Comparison of ENCODE assay signal across 17 cellular contexts in the genomic region with DNA sequence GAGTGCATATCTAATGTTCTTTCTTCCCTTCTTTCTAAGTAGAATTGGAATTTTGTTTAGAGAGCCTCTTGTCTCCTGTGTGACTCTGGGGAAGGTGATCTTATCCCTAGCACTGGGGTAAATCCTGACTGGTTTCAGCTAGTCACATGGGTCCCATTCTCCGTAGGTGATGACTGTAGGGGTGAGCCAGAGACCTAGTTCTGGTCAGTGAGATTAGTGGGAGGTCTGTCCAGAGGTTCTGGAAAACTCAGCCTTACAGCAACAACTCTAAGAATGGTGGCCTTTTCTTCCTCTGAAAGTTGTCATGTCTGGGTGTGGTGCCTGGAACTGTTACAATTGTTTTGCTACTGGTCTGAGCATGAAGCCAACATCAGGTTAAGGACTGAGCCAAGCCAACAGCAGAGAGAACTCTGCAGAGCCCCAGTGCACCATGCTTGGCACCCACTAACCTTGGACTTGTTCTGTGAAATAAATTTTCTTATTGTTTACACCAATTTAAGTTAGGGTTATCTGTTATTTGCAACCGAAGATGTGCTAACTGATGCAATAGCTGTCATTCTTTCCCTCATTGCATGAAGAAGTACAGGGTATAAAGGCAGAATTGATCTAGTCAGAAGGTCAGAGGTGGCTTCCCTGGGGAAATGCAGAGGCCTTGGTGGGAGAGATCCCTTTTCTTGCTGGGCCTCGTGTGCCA. TPM values are rescaled to one million over a fixed set of nuclear protein-coding genes. Genes with fewer than 3 reads are reported as not detected.
DNase-seq lines count a peak whose midpoint lies in the region; ATAC-seq and TF ChIP-seq lines count a peak whose summit lies in the region.
"Had no signal": no experiment of that assay in that cellular context is flagged by ENCODE, and none has a peak within 500 bp of the region (broad histone marks: within the 10 kb centered on the region; RNA-seq: fewer than 3 reads in every experiment).

No MANE protein-coding gene starts in this region.

- CTCF ChIA-PET in CD8-positive, alpha-beta memory T cell (lab: Charles Lee): no interaction called here

- peak overlapping the region in 6 of 7 donors; percentile 15 to 64 (median 33) for H3K4me3 Mint-ChIP-seq in CD8-positive, alpha-beta memory T cell
- no peak overlapping the region for H3K4me3 Mint-ChIP-seq in brain
- H3K4me3 Mint-ChIP-seq in naive thymus-derived CD8-positive, alpha-beta T cell: peak overlapping the region in 5 of 10 donors; percentile 9 to 48 (median 47)
- H3K4me3 Mint-ChIP-seq: natural killer cell treated with Interleukin-12 subunit alpha and Interleukin-12 subunit beta and Interleukin-15 and Interleukin-18, amount 100 ng/mL, for 72 hours had no signal

- H3K4me1 Mint-ChIP-seq in CD8-positive, alpha-beta memory T cell: peaks cover 53 to 68% (median 63%) of the 10 kb centered on the region in 3 donors
- H3K4me1 Mint-ChIP-seq in brain: peaks cover 56% of the 10 kb centered on the region
- peaks cover 24 to 51% (median 45%) of the 10 kb centered on the region in 4 donors for H3K4me1 Mint-ChIP-seq in naive thymus-derived CD8-positive, alpha-beta T cell

- no peak for TF ChIP-seq CTCF in brain (conservative IDR thresholded peaks at IDR 0.05)

- H3K4me1 ChIP-seq in CD8-positive, alpha-beta memory T cell (ENCODE audit: insufficient read depth, low read length): peaks cover 29% of the 10 kb centered on the region
- H3K4me1 ChIP-seq: colonic mucosa had no signal

- no peaks in the 10 kb centered on the region for H3K9me3 Mint-ChIP-seq in CD8-positive, alpha-beta memory T cell
- H3K9me3 Mint-ChIP-seq in brain: peaks cover 0 to 7% (median 0%) of the 10 kb centered on the region in 5 experiments
- no peaks in the 10 kb centered on the region for H3K9me3 Mint-ChIP-seq in naive thymus-derived CD8-positive, alpha-beta T cell
- H3K9me3 Mint-ChIP-seq: natural killer cell treated with Interleukin-12 subunit alpha and Interleukin-12 subunit beta and Interleukin-15 and Interleukin-18, amount 100 ng/mL, for 72 hours had no signal

- no peak for ATAC-seq in naive thymus-derived CD8-positive, alpha-beta T cell
- ATAC-seq: natural killer cell treated with Interleukin-12 subunit alpha and Interleukin-12 subunit beta and Interleukin-15 and Interleukin-18, amount 100 ng/mL, for 72 hours had no signal

- H3K36me3 ChIP-seq in CD8-positive, alpha-beta memory T cell (ENCODE audit: insufficient read depth, low read length): no peaks in the 10 kb centered on the region
- H3K36me3 ChIP-seq: colonic mucosa, thoracic aorta had no signal

- no peaks in the 10 kb centered on the region for H3K9me3 ChIP-seq in CD8-positive, alpha-beta memory T cell (ENCODE audit: low read length)
- H3K9me3 ChIP-seq: colonic mucosa, thoracic aorta had no signal

- no peaks in the 10 kb centered on the region for H3K27me3 Mint-ChIP-seq in CD8-positive, alpha-beta memory T cell
- H3K27me3 Mint-ChIP-seq in brain: no peaks in the 10 kb centered on the region
- no peaks in the 10 kb centered on the region for H3K27me3 Mint-ChIP-seq in naive thymus-derived CD8-positive, alpha-beta T cell
- H3K27me3 Mint-ChIP-seq: natural killer cell treated with Interleukin-12 subunit alpha and Interleukin-12 subunit beta and Interleukin-15 and Interleukin-18, amount 100 ng/mL, for 72 hours had no signal

- DNase-seq in AG20443 (ENCODE audit: low spot score) (peak; percentile 25), EL (no peak), cerebellum (ENCODE audit: low spot score) (no peak)
- no peak for DNase-seq in CD8-positive, alpha-beta memory T cell
- no peak for DNase-seq in naive thymus-derived CD8-positive, alpha-beta T cell
- DNase-seq in stimulated activated CD4-positive, alpha-beta T cell treated with anti-CD3 and anti-CD28 coated beads, Interleukin-12 subunit alpha, Interleukin-12 subunit beta, amount 100 ng/mL, for 4 hours: no peak
- DNase-seq: activated CD4-positive, alpha-beta T cell treated with anti-CD3 and anti-CD28 coated beads, Interleukin-2, amount 50 U/mL, for 1 hour; amniotic stem cell; colonic mucosa; DMS53; HCEC 1CT; NCI-H1694 treated with DMSO at 0.1 percent for 48 hours; SIG-M5; stimulated activated CD4-positive, alpha-beta T cell treated with anti-CD3 and anti-CD28 coated beads, Interleukin-2, amount 100 ng/mL, for 24 hours had no signal

- H3K27ac Mint-ChIP-seq in CD8-positive, alpha-beta memory T cell: peak overlapping the region; percentile 19 to 87 (median 77)
- H3K27ac Mint-ChIP-seq in brain: peak overlapping the region in 4 of 5 experiments; percentile 4 to 78 (median 58)
- peak overlapping the region in 9 of 10 donors; percentile 16 to 82 (median 57) for H3K27ac Mint-ChIP-seq in naive thymus-derived CD8-positive, alpha-beta T cell

- POLR2A ChIA-PET in CD8-positive, alpha-beta memory T cell (lab: Charles Lee): interaction anchor here (0.8 to 2.1 kb wide), 2 partner anchors 15 to 134 kb away, joined by 3 to 10 read pairs; no protein-coding TSS in a partner anchor
- POLR2A ChIA-PET in naive thymus-derived CD8-positive, alpha-beta T cell (lab: Charles Lee): no interaction called here

- no peaks in the 10 kb centered on the region for H3K27me3 ChIP-seq in CD8-positive, alpha-beta memory T cell (ENCODE audit: insufficient read depth, low read length, poor library complexity, severe bottlenecking)
- H3K27me3 ChIP-seq: colonic mucosa had no signal

- peaks cover 4 to 16% (median 7%) of the 10 kb centered on the region in 3 donors for H3K36me3 Mint-ChIP-seq in CD8-positive, alpha-beta memory T cell
- peaks cover 56% of the 10 kb centered on the region for H3K36me3 Mint-ChIP-seq in brain
- peaks cover 0 to 16% (median 9%) of the 10 kb centered on the region in 3 donors for H3K36me3 Mint-ChIP-seq in naive thymus-derived CD8-positive, alpha-beta T cell

- H3K4me3 ChIP-seq in CD8-positive, alpha-beta memory T cell (ENCODE audit: low read length): no peak overlapping the region
- H3K4me3 ChIP-seq: colonic mucosa, thoracic aorta had no signal

- H3K27ac ChIP-seq in CD8-positive, alpha-beta memory T cell (ENCODE audit: low read depth, low read length): no peak overlapping the region
- H3K27ac ChIP-seq: colonic mucosa, thoracic aorta had no signal

RNA-seq across cellular contexts. Expression of a gene that starts 56.8 kb away (rescaled TPM):
- total RNA-seq in CD8-positive, alpha-beta memory T cell: 10 to 100 TPM; 26.9 to 32.1 TPM
- 50.1 TPM for polyA plus RNA-seq in CD8-positive, alpha-beta memory T cell
- 24.9 TPM for polyA plus RNA-seq in brain (ENCODE audit: insufficient read depth, low read depth, low replicate concordance)
- 10 to 100 TPM; 51.5 to 59.5 TPM for total RNA-seq in naive thymus-derived CD8-positive, alpha-beta T cell
- polyA plus RNA-seq in naive thymus-derived CD8-positive, alpha-beta T cell: 10 to 100 TPM; 18.9 to 25.8 (median 24.2) TPM
- 474 TPM for total RNA-seq in cerebellum

Comparison
In these comparisons a context has a peak if more than half of its experiments do, and no peak if none do; other contexts are left out.
1. H3K4me3 Mint-ChIP-seq: peak in CD8-positive, alpha-beta memory T cell (6 of 7); none in brain (0 of 5).
2. Peak in every context shown above with its lines, with median percentiles within 50 percentile points of each other: H3K27ac Mint-ChIP-seq.